15 cellular contexts compared by ENCODE assay signal in genomic region chr5:16665611-16666010, GRCh38.
"Had no signal": no experiment of that assay in that cellular context is flagged by ENCODE, and none has a peak within 500 bp of the region (broad histone marks: within the 10 kb centered on the region; RNA-seq: fewer than 3 reads in every experiment).

No MANE protein-coding gene starts in this region.

- H3K4me3 ChIP-seq: coronary artery, thoracic aorta had no signal

- H3K9me3 ChIP-seq: thoracic aorta had no signal

- H3K27ac ChIP-seq: coronary artery, epithelial cell of prostate, thoracic aorta had no signal

- DNase-seq: activated CD4-positive, alpha-beta T cell treated with anti-CD3 and anti-CD28 coated beads, Interleukin-2, amount 10 ng/mL, durations not matched to agents 7 days and 5 days; activated CD4-positive, CD25-positive, alpha-beta regulatory T cell; activated CD8-positive, alpha-beta memory T cell treated with anti-CD3 and anti-CD28 coated beads for 24 hours; activated naive CD4-positive, alpha-beta T cell treated with anti-CD3 and anti-CD28 coated beads, Interleukin-2, amount 10 ng/mL, durations not matched to agents 7 days and 5 days; caudate nucleus; effector CD4-positive, alpha-beta T cell; glutamatergic neuron; immature natural killer cell; left colon; stimulated activated CD4-positive, alpha-beta T cell treated with anti-CD3 and anti-CD28 coated beads, Interleukin-15, amount 100 ng/mL, for 24 hours; stimulated activated CD4-positive, alpha-beta T cell treated with anti-CD3 and anti-CD28 coated beads, Interleukin-4, amount 100 ng/mL, for 24 hours had no signal

- H3K36me3 ChIP-seq: thoracic aorta had no signal

- ATAC-seq: activated T-helper 17 cell treated with anti-CD3 and anti-CD28 coated beads, Interleukin-2, amount 50 U/mL, for 72 hours had no signal
